ENCODE assay signal across 9 cellular contexts in the genomic region with DNA sequence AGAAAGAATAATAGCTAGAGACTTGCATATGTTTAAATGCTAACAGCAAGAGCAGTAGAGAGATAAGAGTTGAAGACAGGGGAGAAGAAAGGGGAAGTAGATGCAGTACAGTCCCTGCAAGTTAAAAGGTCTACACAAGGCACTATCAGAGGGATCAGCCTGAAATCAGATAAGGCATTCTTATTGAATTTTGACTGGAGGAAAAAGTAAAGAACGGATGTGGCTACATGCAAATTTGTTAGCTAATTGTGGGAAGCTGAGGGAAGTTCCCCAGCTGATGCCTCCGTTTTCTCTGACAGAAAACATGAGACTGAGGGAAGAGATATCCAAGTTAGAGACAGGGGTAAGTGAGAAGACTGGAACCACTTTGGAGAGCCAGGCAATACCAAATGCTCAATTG. TPM values are rescaled to one million over a fixed set of nuclear protein-coding genes. Genes with fewer than 3 reads are reported as not detected.
A peak's percentile ranks its signal among the peaks of the same experiment; 100 is the strongest.
DNase-seq lines count a peak whose midpoint lies in the region; ATAC-seq and TF ChIP-seq lines count a peak whose summit lies in the region.
"Had no signal": no experiment of that assay in that cellular context is flagged by ENCODE, and none has a peak within 500 bp of the region (broad histone marks: within the 10 kb centered on the region; RNA-seq: fewer than 3 reads in every experiment).

No MANE protein-coding gene starts in this region.

- H3K9me3 ChIP-seq in mesodermal cell (ENCODE audit: control insufficient read depth, low read length) (peaks cover 6% of the 10 kb centered on the region), ascending aorta (no peaks in the 10 kb centered on the region)
- H3K9me3 ChIP-seq: thoracic aorta had no signal

- no peaks in the 10 kb centered on the region for H3K36me3 ChIP-seq in mesodermal cell (ENCODE audit: control insufficient read depth, insufficient read depth, low read length)
- no peaks in the 10 kb centered on the region for H3K36me3 ChIP-seq in ascending aorta
- H3K36me3 ChIP-seq: thoracic aorta had no signal

- intact Hi-C loops in ascending aorta (cut with DNase I) = no loop called here

- H3K4me1 ChIP-seq in mesodermal cell (ENCODE audit: control insufficient read depth, insufficient read depth, low read length, poor library complexity, severe bottlenecking) (peaks cover 26% of the 10 kb centered on the region), ascending aorta (no peaks in the 10 kb centered on the region)

- WGBS in mesodermal cell (ENCODE audit: insufficient coverage in 2 of 2), 2 experiments = 6 to 22% methylated on average over 2 of the region's 2 CpGs

- peak overlapping the region; percentile 50 for H3K27ac ChIP-seq in mesodermal cell (ENCODE audit: low read depth, low read length, severe bottlenecking)
- no peak overlapping the region for H3K27ac ChIP-seq in ascending aorta
- H3K27ac ChIP-seq: thoracic aorta had no signal

- ATAC-seq in GM18907 (IDR thresholded peaks at IDR 0.05; ENCODE audit: unreplicated experiment) (peak; percentile 93), HG02759 (IDR thresholded peaks at IDR 0.05; ENCODE audit: unreplicated experiment) (peak; percentile 86)

- no peak for TF ChIP-seq CTCF in ascending aorta (IDR thresholded peaks at IDR 0.05)

- no peaks in the 10 kb centered on the region for H3K27me3 ChIP-seq in ascending aorta

- peak; percentile 85 for DNase-seq in NOMO-1 treated with DMSO at 0.1 percent for 48 hours (lab: John Stamatoyannopoulos, UW; ENCODE audit: unreplicated experiment)
- no peak for DNase-seq in NCI-H2081 (lab: John Stamatoyannopoulos, UW)
- DNase-seq in hypothalamus (lab: John Stamatoyannopoulos, UW) = no peak
- no peak for DNase-seq in ascending aorta (ENCODE audit: low spot score in 2 of 2)
- no peak for DNase-seq in ureter (ENCODE audit: low spot score)

- H3K4me3 ChIP-seq in mesodermal cell (ENCODE audit: extremely low read depth, insufficient read depth, low read length, poor library complexity, severe bottlenecking) = no peak overlapping the region
- H3K4me3 ChIP-seq in ascending aorta = no peak overlapping the region
- H3K4me3 ChIP-seq: thoracic aorta had no signal

RNA-seq across cellular contexts. Expression of a gene that starts 12.9 kb away (rescaled TPM):
- polyA plus RNA-seq in mesodermal cell (2013, experiment 1 of 2) = 159 TPM
- polyA plus RNA-seq in mesodermal cell (2013, experiment 2 of 2) = 171 TPM
- 153 TPM for total RNA-seq in ascending aorta
- total RNA-seq in ureter = 102 TPM

RNA-seq across cellular contexts. Expression of a gene that starts 35.4 kb away (rescaled TPM):
- 0.88 TPM for polyA plus RNA-seq in mesodermal cell (2013, experiment 1 of 2)
- polyA plus RNA-seq in mesodermal cell (2013, experiment 2 of 2) = 0.71 TPM
- not detected for total RNA-seq in ascending aorta
- total RNA-seq in ureter = 1.4 TPM
